Comparison of ENCODE assay signal across 14 cellular contexts in genomic region chr20:34099675-34100074, GRCh38.
"Had no signal": no experiment of that assay in that cellular context is flagged by ENCODE, and none has a peak within 500 bp of the region (broad histone marks: within the 10 kb centered on the region; RNA-seq: fewer than 3 reads in every experiment).

No MANE protein-coding gene starts in this region.

- H3K9me3 Mint-ChIP-seq: neural progenitor cell had no signal

- H3K4me1 Mint-ChIP-seq: neural progenitor cell had no signal

- DNase-seq: activated CD8-positive, alpha-beta memory T cell treated with anti-CD3 and anti-CD28 coated beads, Interleukin-2, amount 10 ng/mL, durations not matched to agents 7 days and 5 days; activated gamma-delta T cell treated with Interleukin-2 at 50 U/mL for 16 hours; activated T-cell treated with anti-CD3 and anti-CD28 coated beads, Interleukin-2, amount 50 U/mL, for 48 hours; dorsolateral prefrontal cortex; left colon; lower lobe of right lung; sigmoid colon; stimulated activated CD4-positive, alpha-beta T cell treated with anti-CD3 and anti-CD28 coated beads, Interleukin-1b, Interleukin-23, amount 100 ng/mL, for 48 hours; T-helper 2 cell; thyroid gland had no signal

- H3K27me3 Mint-ChIP-seq: activated CD8-positive, alpha-beta memory T cell treated with anti-CD3 and anti-CD28 coated beads, Interleukin-2, amount 10 ng/mL, durations not matched to agents 7 days and 5 days had no signal

- H3K27ac Mint-ChIP-seq: activated CD8-positive, alpha-beta memory T cell treated with anti-CD3 and anti-CD28 coated beads, Interleukin-2, amount 10 ng/mL, durations not matched to agents 7 days and 5 days; neural progenitor cell had no signal

- H3K4me3 Mint-ChIP-seq: activated CD8-positive, alpha-beta memory T cell treated with anti-CD3 and anti-CD28 coated beads, Interleukin-2, amount 10 ng/mL, durations not matched to agents 7 days and 5 days; neural progenitor cell had no signal

- FAIRE-seq: astrocyte, islet of Langerhans, urothelium cell line had no signal

- ATAC-seq: activated CD8-positive, alpha-beta memory T cell treated with anti-CD3 and anti-CD28 coated beads, Interleukin-2, amount 10 ng/mL, durations not matched to agents 7 days and 5 days; left colon; lower lobe of right lung had no signal
